8 cellular contexts compared by ENCODE assay signal in the genomic region with DNA sequence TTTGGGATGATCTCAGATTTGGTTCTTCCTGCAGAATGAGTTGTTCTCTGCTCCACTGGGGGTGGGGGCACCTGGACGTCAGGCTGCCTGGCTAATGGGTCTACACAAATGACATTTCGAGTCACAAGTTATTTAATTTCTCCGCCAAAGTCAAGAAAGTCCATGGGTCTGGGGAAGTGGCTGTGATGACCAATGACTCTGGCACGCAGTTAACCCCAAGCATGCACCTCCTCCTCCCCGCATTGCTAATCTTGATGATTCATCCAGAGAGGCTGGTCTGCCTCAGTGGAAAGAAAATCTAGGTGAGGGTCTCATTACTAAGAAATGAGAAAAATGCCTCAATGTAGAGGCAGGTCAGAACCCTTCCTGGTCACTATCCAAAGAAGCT.
A peak's percentile ranks its signal among the peaks of the same experiment; 100 is the strongest.
DNase-seq lines count a peak whose midpoint lies in the region; ATAC-seq and TF ChIP-seq lines count a peak whose summit lies in the region.

No MANE protein-coding gene starts in this region.

- peaks cover 23% of the 10 kb centered on the region for H3K4me1 ChIP-seq in left ventricle myocardium inferior

- peak overlapping the region; percentile 80 for H3K27ac Mint-ChIP-seq in activated T-helper 1 cell treated with anti-CD3 and anti-CD28 coated beads, Interleukin-12 subunit alpha, Interleukin-12 subunit beta, Interleukin-2, Interleukin-4 antibody, amounts not matched to agents 30 ng/mL and 10 ng/mL and 1 ng/mL, durations not matched to agents 14 hours and 24 hours and 36 hours

- H3K27me3 ChIP-seq in AG04450 (ENCODE audit: control insufficient read depth, insufficient read depth, low read length) (no peaks in the 10 kb centered on the region), left ventricle myocardium inferior (ENCODE audit: low read depth) (no peaks in the 10 kb centered on the region)

- TF ChIP-seq CTCF in AG04450 (IDR thresholded peaks at IDR 0.05; ENCODE audit: low read depth, low read length) (no peak), HFF-Myc (IDR thresholded peaks at IDR 0.05; ENCODE audit: low read depth, low read length, missing control alignments) (no peak), left ventricle myocardium inferior (IDR thresholded peaks at IDR 0.05; ENCODE audit: borderline replicate concordance) (no peak)

- H3K36me3 ChIP-seq in left ventricle myocardium inferior: no peaks in the 10 kb centered on the region

- no peaks in the 10 kb centered on the region for H3K27me3 Mint-ChIP-seq in activated T-helper 1 cell treated with anti-CD3 and anti-CD28 coated beads, Interleukin-12 subunit alpha, Interleukin-12 subunit beta, Interleukin-2, Interleukin-4 antibody, amounts not matched to agents 30 ng/mL and 10 ng/mL and 1 ng/mL, durations not matched to agents 14 hours and 24 hours and 36 hours (ENCODE audit: insufficient read depth)

- H3K9me3 ChIP-seq in AG04450 (ENCODE audit: control insufficient read depth, insufficient read depth, low read length): no peaks in the 10 kb centered on the region
- H3K9me3 ChIP-seq in left ventricle myocardium inferior (replicated peaks): no peaks in the 10 kb centered on the region

- ATAC-seq in HG02623 (IDR thresholded peaks at IDR 0.05; ENCODE audit: unreplicated experiment): no peak

- POLR2A ChIA-PET in AG04450 (lab: Yijun Ruan, JAX): interaction anchor here (1.2 to 1.4 kb wide), 2 partner anchors 21 to 23 kb away, joined by 3 to 7 read pairs; no protein-coding TSS in a partner anchor

- peak overlapping the region; percentile 99 for H3K27ac ChIP-seq in AG04450 (ENCODE audit: low read depth, low read length)
- H3K27ac ChIP-seq in left ventricle myocardium inferior (replicated peaks): no peak overlapping the region

- peaks cover 29% of the 10 kb centered on the region for H3K36me3 Mint-ChIP-seq in activated T-helper 1 cell treated with anti-CD3 and anti-CD28 coated beads, Interleukin-12 subunit alpha, Interleukin-12 subunit beta, Interleukin-2, Interleukin-4 antibody, amounts not matched to agents 30 ng/mL and 10 ng/mL and 1 ng/mL, durations not matched to agents 14 hours and 24 hours and 36 hours (ENCODE audit: low read depth)

- no peaks in the 10 kb centered on the region for H3K9me3 Mint-ChIP-seq in activated T-helper 1 cell treated with anti-CD3 and anti-CD28 coated beads, Interleukin-12 subunit alpha, Interleukin-12 subunit beta, Interleukin-2, Interleukin-4 antibody, amounts not matched to agents 30 ng/mL and 10 ng/mL and 1 ng/mL, durations not matched to agents 14 hours and 24 hours and 36 hours

- DNase-seq in AG04450 (ENCODE audit: low read depth, low spot score) (peak; percentile 86), HFF-Myc (ENCODE audit: extremely low read depth, low read depth) (peak; percentile 93), kidney glomerular epithelial cell (lab: John Stamatoyannopoulos, UW) (peak; percentile 96), NCI-H524 treated with DMSO at 0.1 percent for 48 hours (lab: John Stamatoyannopoulos, UW) (no peak), left ventricle myocardium inferior (no peak), KG1 (lab: John Stamatoyannopoulos, UW) (no peak)
- DNase-seq in activated T-helper 1 cell treated with anti-CD3 and anti-CD28 coated beads, Interleukin-12 subunit alpha, Interleukin-12 subunit beta, Interleukin-2, Interleukin-4 antibody, amounts not matched to agents 30 ng/mL and 10 ng/mL and 1 ng/mL, durations not matched to agents 14 hours and 24 hours and 36 hours (ENCODE audit: low spot score): no peak

- intact Hi-C loops in activated T-helper 1 cell treated with anti-CD3 and anti-CD28 coated beads, Interleukin-12 subunit alpha, Interleukin-12 subunit beta, Interleukin-2, Interleukin-4 antibody, amounts not matched to agents 30 ng/mL and 10 ng/mL and 1 ng/mL, durations not matched to agents 14 hours and 24 hours and 36 hours (cut with micrococcal nuclease): loop anchor here (1.0 to 5.0 kb wide), 5 partner anchors 22 to 136 kb away; partner anchors contain the start of gene TRERF1
- intact Hi-C loops in left ventricle myocardium inferior (cut with micrococcal nuclease): no loop called here

- H3K4me3 ChIP-seq in AG04450 (ENCODE audit: low read depth, low read length) (no peak overlapping the region), HFF-Myc (replicated peaks; ENCODE audit: low read depth, low read length) (no peak overlapping the region), left ventricle myocardium inferior (no peak overlapping the region)

- H3K4me1 Mint-ChIP-seq in activated T-helper 1 cell treated with anti-CD3 and anti-CD28 coated beads, Interleukin-12 subunit alpha, Interleukin-12 subunit beta, Interleukin-2, Interleukin-4 antibody, amounts not matched to agents 30 ng/mL and 10 ng/mL and 1 ng/mL, durations not matched to agents 14 hours and 24 hours and 36 hours (ENCODE audit: low read depth): peaks cover 72% of the 10 kb centered on the region

- no peak overlapping the region for H3K4me3 Mint-ChIP-seq in activated T-helper 1 cell treated with anti-CD3 and anti-CD28 coated beads, Interleukin-12 subunit alpha, Interleukin-12 subunit beta, Interleukin-2, Interleukin-4 antibody, amounts not matched to agents 30 ng/mL and 10 ng/mL and 1 ng/mL, durations not matched to agents 14 hours and 24 hours and 36 hours

- CTCF ChIA-PET in AG04450 (lab: Charles Lee): interaction anchor here (0.5 to 5.0 kb wide), 2 partner anchors 184 to 232 kb away, joined by 3 to 23 read pairs; no protein-coding TSS in a partner anchor

Comparison
In these comparisons a context has a peak if more than half of its experiments do, and no peak if none do; other contexts are left out.
1. DNase-seq: peak in AG04450 (single experiment), HFF-Myc (single experiment) and kidney glomerular epithelial cell (single experiment); none in activated T-helper 1 cell treated with anti-CD3 and anti-CD28 coated beads, Interleukin-12 subunit alpha, Interleukin-12 subunit beta, Interleukin-2, Interleukin-4 antibody, amounts not matched to agents 30 ng/mL and 10 ng/mL and 1 ng/mL, durations not matched to agents 14 hours and 24 hours and 36 hours (single experiment), NCI-H524 treated with DMSO at 0.1 percent for 48 hours (single experiment), left ventricle myocardium inferior (single experiment) and KG1 (single experiment).